Comparison of ENCODE assay signal across 18 cellular contexts in the genomic region with DNA sequence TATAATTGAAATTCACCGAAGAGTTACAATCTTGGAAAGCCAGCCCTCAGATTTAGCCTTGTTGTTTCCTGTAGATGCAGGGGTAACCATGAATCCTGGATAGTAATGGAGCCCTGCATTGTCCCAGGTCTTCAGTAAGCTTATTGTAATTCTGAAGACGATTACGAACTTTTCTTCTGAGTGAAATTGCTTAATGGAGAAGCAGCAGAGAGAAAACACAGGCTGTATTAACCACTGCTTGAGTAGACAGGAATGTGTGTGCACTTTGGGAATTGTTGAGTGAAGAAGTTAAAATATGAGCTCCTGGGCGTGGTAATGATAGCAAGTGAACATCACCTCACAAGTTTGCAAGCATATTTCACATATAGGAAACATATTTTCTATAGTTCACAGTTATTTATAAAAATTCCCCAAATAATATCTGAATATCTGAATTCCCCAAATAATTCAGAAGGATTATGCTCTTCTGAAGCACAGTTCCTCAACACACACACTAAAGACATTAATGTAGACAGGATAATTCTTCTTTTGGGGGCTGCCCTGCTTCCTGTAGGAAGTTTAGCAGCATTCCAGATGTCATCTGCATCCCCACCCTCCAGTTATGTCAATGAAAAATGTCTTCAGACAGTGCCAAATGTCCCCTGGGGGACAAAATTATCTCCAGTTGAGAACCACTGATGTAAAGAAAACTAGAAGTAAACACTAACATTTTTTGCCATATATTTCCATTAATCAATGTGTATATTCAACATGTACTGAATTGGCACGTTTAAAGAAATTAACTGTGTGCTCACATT. TPM values are rescaled to one million over a fixed set of nuclear protein-coding genes. Genes with fewer than 3 reads are reported as not detected.
A peak's percentile ranks its signal among the peaks of the same experiment; 100 is the strongest.
DNase-seq lines count a peak whose midpoint lies in the region; ATAC-seq and TF ChIP-seq lines count a peak whose summit lies in the region.
"Had no signal": no experiment of that assay in that cellular context is flagged by ENCODE, and none has a peak within 500 bp of the region (broad histone marks: within the 10 kb centered on the region; RNA-seq: fewer than 3 reads in every experiment).

No MANE protein-coding gene starts in this region.

- TF ChIP-seq CTCF in psoas muscle (IDR thresholded peaks at IDR 0.05): no peak
- TF ChIP-seq CTCF in sigmoid colon (IDR thresholded peaks at IDR 0.05): no peak
- TF ChIP-seq CTCF in spleen (IDR thresholded peaks at IDR 0.05 in 8 of 11, conservative IDR thresholded peaks at IDR 0.05 in 3 of 11): no peak

- H3K27ac ChIP-seq in BLaER1 (no peak overlapping the region), psoas muscle (peak overlapping the region; percentile 25), sigmoid colon (peak overlapping the region in 1 of 4 donors; percentile 11), spleen (peak overlapping the region in 2 of 8 donors; percentile 3 to 12)
- H3K27ac ChIP-seq: upper lobe of right lung had no signal

- H3K27ac Mint-ChIP-seq in activated T-helper 2 cell treated with anti-CD3 and anti-CD28 coated beads, Interferon-gamma antibody, Interleukin-2, Interleukin-4, amounts not matched to agents 10 μg/mL and 5 μg/mL and 100 μg/mL, durations not matched to agents 14 hours and 24 hours and 36 hours: no peak overlapping the region
- H3K27ac Mint-ChIP-seq: activated naive CD8-positive, alpha-beta T cell treated with anti-CD3 and anti-CD28 coated beads, Interleukin-2, amount 50 U/mL, for 24 hours; H9; nephron progenitor cell had no signal

- H3K4me1 ChIP-seq in BLaER1: peaks cover 45% of the 10 kb centered on the region
- H3K4me1 ChIP-seq in psoas muscle: peaks cover 70% of the 10 kb centered on the region
- peaks cover 0 to 71% (median 57%) of the 10 kb centered on the region in 4 donors for H3K4me1 ChIP-seq in sigmoid colon
- peaks cover 15 to 76% (median 39%) of the 10 kb centered on the region in 6 donors for H3K4me1 ChIP-seq in spleen

- TF ChIP-seq POLR2A in sigmoid colon (IDR thresholded peaks at IDR 0.05) (no peak), spleen (IDR thresholded peaks at IDR 0.05) (no peak)

- H3K4me1 Mint-ChIP-seq in activated T-helper 2 cell treated with anti-CD3 and anti-CD28 coated beads, Interferon-gamma antibody, Interleukin-2, Interleukin-4, amounts not matched to agents 10 μg/mL and 5 μg/mL and 100 μg/mL, durations not matched to agents 14 hours and 24 hours and 36 hours (ENCODE audit: low read depth): no peaks in the 10 kb centered on the region
- H3K4me1 Mint-ChIP-seq: activated naive CD8-positive, alpha-beta T cell treated with anti-CD3 and anti-CD28 coated beads, Interleukin-2, amount 50 U/mL, for 24 hours had no signal

- H3K9me3 Mint-ChIP-seq in activated T-helper 2 cell treated with anti-CD3 and anti-CD28 coated beads, Interferon-gamma antibody, Interleukin-2, Interleukin-4, amounts not matched to agents 10 μg/mL and 5 μg/mL and 100 μg/mL, durations not matched to agents 14 hours and 24 hours and 36 hours: no peaks in the 10 kb centered on the region
- H3K9me3 Mint-ChIP-seq: activated naive CD8-positive, alpha-beta T cell treated with anti-CD3 and anti-CD28 coated beads, Interleukin-2, amount 50 U/mL, for 24 hours; H9; nephron progenitor cell had no signal

- H3K36me3 ChIP-seq in BLaER1 (peaks cover 10% of the 10 kb centered on the region; the same call in 1 of the 2 replicates), psoas muscle (ENCODE audit: insufficient read depth in 1 of 2, low read depth in 1 of 2) (peaks cover 0 to 20% of the 10 kb centered on the region in 2 donors), sigmoid colon (peaks cover 0 to 9% (median 1%) of the 10 kb centered on the region in 4 donors), spleen (peaks cover 0 to 47% (median 0%) of the 10 kb centered on the region in 6 donors)

- DNase-seq in glomerular visceral epithelial cell (ENCODE audit: extremely low spot score) (peak; percentile 72), psoas muscle (no peak), posterior vena cava (ENCODE audit: low spot score) (no peak), sigmoid colon (no peak), spleen (no peak)
- no peak for DNase-seq in activated T-helper 2 cell treated with anti-CD3 and anti-CD28 coated beads, Interferon-gamma antibody, Interleukin-2, Interleukin-4, amounts not matched to agents 10 μg/mL and 5 μg/mL and 100 μg/mL, durations not matched to agents 14 hours and 24 hours and 36 hours (ENCODE audit: low spot score)
- DNase-seq: activated naive CD8-positive, alpha-beta T cell treated with anti-CD3 and anti-CD28 coated beads, Interleukin-2, amount 50 U/mL, for 24 hours; esophagus squamous epithelium; H9; NCI-H187; NCI-H345; nephron progenitor cell; SIG-M5; stimulated activated naive CD4-positive, alpha-beta T cell treated with Interleukin-2 at 50 U/mL for 16 hours; upper lobe of right lung had no signal

- H3K9me3 ChIP-seq in BLaER1: no peaks in the 10 kb centered on the region
- no peaks in the 10 kb centered on the region for H3K9me3 ChIP-seq in psoas muscle
- no peaks in the 10 kb centered on the region for H3K9me3 ChIP-seq in sigmoid colon
- no peaks in the 10 kb centered on the region for H3K9me3 ChIP-seq in spleen
- H3K9me3 ChIP-seq: esophagus squamous epithelium, upper lobe of right lung had no signal

- no peak for TF ChIP-seq EP300 in sigmoid colon (IDR thresholded peaks at IDR 0.05)

- H3K36me3 Mint-ChIP-seq in activated T-helper 2 cell treated with anti-CD3 and anti-CD28 coated beads, Interferon-gamma antibody, Interleukin-2, Interleukin-4, amounts not matched to agents 10 μg/mL and 5 μg/mL and 100 μg/mL, durations not matched to agents 14 hours and 24 hours and 36 hours (ENCODE audit: low read depth): no peaks in the 10 kb centered on the region

- intact Hi-C loops in psoas muscle (cut with DNase I) (loop anchor here (5.0 to 10.0 kb wide), 3 partner anchors 54 to 299 kb away; no protein-coding TSS in a partner anchor), posterior vena cava (cut with DNase I) (loop anchor here in 1 of 2 donors (10.0 kb wide), 1 partner anchor 296 kb away; no protein-coding TSS in a partner anchor), sigmoid colon (cut with DNase I) (loop anchor here (5.0 kb wide), 1 partner anchor 104 kb away; no protein-coding TSS in a partner anchor), spleen (cut with DNase I; ENCODE audit: low total_unique reads) (loop anchor here (10.0 kb wide), 2 partner anchors 86 to 296 kb away; no protein-coding TSS in a partner anchor)
- intact Hi-C loops in activated T-helper 2 cell treated with anti-CD3 and anti-CD28 coated beads, Interferon-gamma antibody, Interleukin-2, Interleukin-4, amounts not matched to agents 10 μg/mL and 5 μg/mL and 100 μg/mL, durations not matched to agents 14 hours and 24 hours and 36 hours (cut with micrococcal nuclease): loop anchor here (10.0 kb wide), 1 partner anchor 296 kb away; no protein-coding TSS in a partner anchor

- no peak for ATAC-seq in psoas muscle
- ATAC-seq: activated naive CD8-positive, alpha-beta T cell treated with anti-CD3 and anti-CD28 coated beads, Interleukin-2, amount 50 U/mL, for 24 hours; upper lobe of right lung had no signal

- H3K4me3 ChIP-seq in BLaER1 (no peak overlapping the region), psoas muscle (no peak overlapping the region), sigmoid colon (no peak overlapping the region), spleen (no peak overlapping the region)
- H3K4me3 ChIP-seq: esophagus squamous epithelium, lung, upper lobe of right lung had no signal

- H3K27me3 ChIP-seq in BLaER1: no peaks in the 10 kb centered on the region
- H3K27me3 ChIP-seq in psoas muscle (ENCODE audit: insufficient read depth in 3 of 3, low read length in 2 of 3): no peaks in the 10 kb centered on the region
- H3K27me3 ChIP-seq in sigmoid colon: no peaks in the 10 kb centered on the region
- H3K27me3 ChIP-seq in spleen (replicated peaks in 1 of 7): no peaks in the 10 kb centered on the region
- H3K27me3 ChIP-seq: esophagus squamous epithelium, upper lobe of right lung had no signal

- H3K9ac ChIP-seq in BLaER1: no peak overlapping the region

- no peaks in the 10 kb centered on the region for H4K20me1 ChIP-seq in BLaER1

- 74 to 77% (median 75%) methylated on average over 5 of the region's 5 CpGs for WGBS in psoas muscle, 3 donors
- WGBS in sigmoid colon, 2 donors: 73 to 79% methylated on average over 5 of the region's 5 CpGs
- WGBS in spleen, 5 donors: 66 to 87% (median 72%) methylated on average over 5 of the region's 5 CpGs

- H3K27me3 Mint-ChIP-seq in activated T-helper 2 cell treated with anti-CD3 and anti-CD28 coated beads, Interferon-gamma antibody, Interleukin-2, Interleukin-4, amounts not matched to agents 10 μg/mL and 5 μg/mL and 100 μg/mL, durations not matched to agents 14 hours and 24 hours and 36 hours (ENCODE audit: low read depth): peaks cover 11% of the 10 kb centered on the region

- H3K4me2 ChIP-seq in BLaER1: peak overlapping the region; percentile 46

- no peak overlapping the region for H3K4me3 Mint-ChIP-seq in activated T-helper 2 cell treated with anti-CD3 and anti-CD28 coated beads, Interferon-gamma antibody, Interleukin-2, Interleukin-4, amounts not matched to agents 10 μg/mL and 5 μg/mL and 100 μg/mL, durations not matched to agents 14 hours and 24 hours and 36 hours (ENCODE audit: low read depth)
- H3K4me3 Mint-ChIP-seq: activated naive CD8-positive, alpha-beta T cell treated with anti-CD3 and anti-CD28 coated beads, Interleukin-2, amount 50 U/mL, for 24 hours; H9; nephron progenitor cell had no signal

TF ChIP-seq in PFSK-1, 5 proteins besides CTCF, POLR2A, EP300 and RAD21 (continues in another document):
- TF ChIP-seq SIN3A (IDR thresholded peaks at IDR 0.05; ENCODE audit: borderline replicate concordance, insufficient read depth, low read length): no peak
- TF ChIP-seq POLR2AphosphoS5 (IDR thresholded peaks at IDR 0.05; ENCODE audit: low read depth, low read length): 0 out of 2 replicates have a peak, but pooled peaks have one; percentile 4

RNA-seq across cellular contexts. Expression of a gene that starts 26.1 kb away (rescaled TPM):
- 81.7 TPM for polyA plus RNA-seq in PFSK-1 (2012; ENCODE audit: insufficient read length, low read depth)
- 100 to 1,000 TPM in 1 of 4 donors, 10 to 100 TPM in 3; 64.2 to 121 (median 89.5) TPM for total RNA-seq in psoas muscle
- 100 to 1,000 TPM in 2 of 3 donors, 10 to 100 TPM in 1; 95.4 to 114 (median 112) TPM for polyA plus RNA-seq in psoas muscle
- 10 to 100 TPM; 45.3 to 48.4 TPM for total RNA-seq in posterior vena cava
- total RNA-seq in activated T-helper 2 cell treated with anti-CD3 and anti-CD28 coated beads, Interferon-gamma antibody, Interleukin-2, Interleukin-4, amounts not matched to agents 10 μg/mL and 5 μg/mL and 100 μg/mL, durations not matched to agents 14 hours and 24 hours and 36 hours: 72.9 and 76.0 TPM in 2 replicates
- 10 to 100 TPM; 26.3 to 44.9 (median 36.2) TPM for total RNA-seq in sigmoid colon
- 10 to 100 TPM; 58.9 to 74.2 (median 60.5) TPM for polyA plus RNA-seq in sigmoid colon
- 10 to 100 TPM; 19.3 to 44.6 (median 30.8) TPM for total RNA-seq in spleen
- 10 to 100 TPM; 53.2 to 68.4 (median 61.8) TPM for polyA plus RNA-seq in spleen
